1 cellular context compared by ENCODE assay signal in genomic region chr12:27751386-27752047, GRCh38.
TF ChIP-seq lines count a peak whose summit lies in the region.

No MANE protein-coding gene starts in this region.

TF ChIP-seq in K562, 482 proteins besides CTCF, POLR2A, EP300 and RAD21:
- TF ChIP-seq ZNF740 (CRISPR knock-in tag; IDR thresholded peaks at IDR 0.05), result peak; percentile 79
- no peak for TF ChIP-seq ZNF740 (tag; IDR thresholded peaks at IDR 0.05)
- TF ChIP-seq PREB (CRISPR knock-in tag; IDR thresholded peaks at IDR 0.05), result no peak
- TF ChIP-seq ZEB2 (IDR thresholded peaks at IDR 0.05), result peak; percentile 53; the same call in 1 of the 2 replicates
- TF ChIP-seq MAFK (IDR thresholded peaks at IDR 0.05; ENCODE audit: low read length), result peak; percentile 70
- 0 out of 2 replicates have a peak, but pooled peaks have one; percentile 22 for TF ChIP-seq MTA3 (IDR thresholded peaks at IDR 0.05; ENCODE audit: borderline replicate concordance)
- peak; percentile 78 for TF ChIP-seq ZNF592 (IDR thresholded peaks at IDR 0.05)
- TF ChIP-seq NFIC (IDR thresholded peaks at IDR 0.05), result peak; percentile 87
- TF ChIP-seq FOXO4 (CRISPR knock-in tag; IDR thresholded peaks at IDR 0.05), result no peak
- TF ChIP-seq ZBTB12 (CRISPR knock-in tag; IDR thresholded peaks at IDR 0.05), result no peak
- peak; percentile 32; the same call in 1 of the 2 replicates for TF ChIP-seq ZFX (CRISPR knock-in tag; IDR thresholded peaks at IDR 0.05)
- TF ChIP-seq SMARCA4 (IDR thresholded peaks at IDR 0.05), result peak; percentile 50; the same call in 1 of the 2 replicates
- peak; percentile 92 for TF ChIP-seq ZNF316 (IDR thresholded peaks at IDR 0.05)
- TF ChIP-seq CBFA2T3 (IDR thresholded peaks at IDR 0.05), result peak; percentile 18; the same call in 1 of the 2 replicates
- TF ChIP-seq HDAC1 (IDR thresholded peaks at IDR 0.05), result 0 out of 4 replicates have a peak, but pooled peaks of 1 of the 2 experiments have one; percentile 24
- TF ChIP-seq NFE2L1 (tag; IDR thresholded peaks at IDR 0.05; ENCODE audit: borderline replicate concordance, low read depth), result peak; percentile 73
- peak; percentile 64; the same call in 1 of the 2 replicates for TF ChIP-seq ZBTB33 (CRISPR knock-in tag; IDR thresholded peaks at IDR 0.05)
- TF ChIP-seq RCOR1 (IDR thresholded peaks at IDR 0.05; ENCODE audit: borderline replicate concordance in 1 of 2, low read depth in 2 of 2, low read length in 2 of 2), result 0 out of 4 replicates have a peak, but pooled peaks of 1 of the 2 experiments have one; percentile 11
- TF ChIP-seq C11orf30 (IDR thresholded peaks at IDR 0.05; ENCODE audit: low read depth), result peak; percentile 88
- peak; percentile 59; the same call in 1 of the 2 replicates for TF ChIP-seq BACH1 (tag; IDR thresholded peaks at IDR 0.05)
- TF ChIP-seq SOX6 (IDR thresholded peaks at IDR 0.05), result peak; percentile 54
- TF ChIP-seq NCOA4 (IDR thresholded peaks at IDR 0.05; ENCODE audit: partially characterized antibody), result no peak
- no peak for TF ChIP-seq ZNF3 (CRISPR knock-in tag; IDR thresholded peaks at IDR 0.05)
- peak; percentile 85 for TF ChIP-seq PRDM10 (IDR thresholded peaks at IDR 0.05; ENCODE audit: partially characterized antibody)
- TF ChIP-seq ZBTB7A (IDR thresholded peaks at IDR 0.05; ENCODE audit: borderline replicate concordance, control insufficient read depth, low read depth, low read length), result peak; percentile 76; the same call in 1 of the 2 replicates
- TF ChIP-seq ARID1B (IDR thresholded peaks at IDR 0.05), result peak; percentile 41; the same call in 1 of the 2 replicates
- no peak for TF ChIP-seq ZNF436 (CRISPR knock-in tag; IDR thresholded peaks at IDR 0.05)
- TF ChIP-seq DPF2 (IDR thresholded peaks at IDR 0.05), result peak; percentile 50; the same call in 1 of the 2 replicates
- peak; percentile 83 for TF ChIP-seq MAFF (IDR thresholded peaks at IDR 0.05; ENCODE audit: low read length)
- no peak for TF ChIP-seq FIP1L1 (IDR thresholded peaks at IDR 0.05; ENCODE audit: low read depth, low read length, poor library complexity, severe bottlenecking)
- TF ChIP-seq NRF1 (conservative IDR thresholded peaks at IDR 0.05 in 1 of 2, IDR thresholded peaks at IDR 0.05 in 1 of 2), result peak; percentile 83 to 87
- TF ChIP-seq JUND (IDR thresholded peaks at IDR 0.05; ENCODE audit: borderline replicate concordance, low read depth, low read length), result peak; percentile 19; the same call in 1 of the 2 replicates
- no peak for TF ChIP-seq JUND (tag; IDR thresholded peaks at IDR 0.05; ENCODE audit: borderline replicate concordance, low read depth, low read length)
- peak; percentile 88 for TF ChIP-seq MAFG (tag; conservative IDR thresholded peaks at IDR 0.05)
- no peak for TF ChIP-seq AFF1 (IDR thresholded peaks at IDR 0.05; ENCODE audit: low read depth in 1 of 2, partially characterized antibody in 2 of 2)
- peak; percentile 91 for TF ChIP-seq NFE2 (IDR thresholded peaks at IDR 0.05; ENCODE audit: low read depth)
- no peak for TF ChIP-seq RBM14 (IDR thresholded peaks at IDR 0.05; ENCODE audit: borderline replicate concordance, insufficient read depth, low read depth, low read length)
